Comparison of ENCODE assay signal across 11 cellular contexts in the genomic region with DNA sequence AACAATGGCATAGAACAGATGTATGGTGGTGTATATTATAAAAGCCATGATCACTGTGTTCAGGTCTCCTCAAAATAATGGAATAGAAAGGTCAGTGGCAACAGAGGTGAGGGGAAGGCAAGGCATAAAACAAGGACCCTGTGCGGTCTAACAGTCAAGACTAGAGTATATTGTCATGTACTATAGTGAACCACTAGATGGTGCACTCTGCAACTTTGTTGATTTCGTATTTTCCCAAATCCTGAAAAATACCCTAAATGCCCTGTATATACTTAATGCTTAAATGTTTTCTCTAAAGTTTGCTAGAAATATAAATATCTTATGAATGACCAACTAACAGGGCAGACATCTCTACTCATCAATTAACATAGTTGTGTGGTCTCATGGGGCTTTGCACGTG.
DNase-seq lines count a peak whose midpoint lies in the region; ATAC-seq and TF ChIP-seq lines count a peak whose summit lies in the region.
"Had no signal": no experiment of that assay in that cellular context is flagged by ENCODE, and none has a peak within 500 bp of the region (broad histone marks: within the 10 kb centered on the region; RNA-seq: fewer than 3 reads in every experiment).

No MANE protein-coding gene starts in this region.

- H3K9me3 Mint-ChIP-seq in mesothelial cell of epicardium (peaks cover 3% of the 10 kb centered on the region), CD14-positive monocyte (peaks cover 0 to 2% (median 0%) of the 10 kb centered on the region in 7 donors)
- H3K9me3 Mint-ChIP-seq: activated naive CD4-positive, alpha-beta T cell treated with anti-CD3 and anti-CD28 coated beads, Interleukin-2, amount 50 U/mL, for 72 hours had no signal

- no peak overlapping the region for H3K9ac ChIP-seq in Karpas-422 (ENCODE audit: low read length)

- ATAC-seq in GM19397 (IDR thresholded peaks at IDR 0.05; ENCODE audit: unreplicated experiment): no peak
- ATAC-seq: activated naive CD4-positive, alpha-beta T cell treated with anti-CD3 and anti-CD28 coated beads, Interleukin-2, amount 50 U/mL, for 72 hours had no signal

- no peaks in the 10 kb centered on the region for H3K79me2 ChIP-seq in Karpas-422 (ENCODE audit: low read length)

- no peaks in the 10 kb centered on the region for H3K9me2 ChIP-seq in Karpas-422 (replicated peaks; ENCODE audit: insufficient read depth, low read length)

- no peaks in the 10 kb centered on the region for H3K4me1 ChIP-seq in Karpas-422 (ENCODE audit: low read length)

- DNase-seq in DMS53 treated with DMSO at 0.1 percent for 48 hours (lab: John Stamatoyannopoulos, UW; ENCODE audit: unreplicated experiment) (peak; percentile 44), Karpas-422 (peak; percentile 40), astrocyte of the spinal cord (ENCODE audit: low read depth, low spot score) (peak; percentile 3), mesothelial cell of epicardium (ENCODE audit: low spot score in 2 of 2, unreplicated experiment in 2 of 2) (no peak), cerebellar cortex (ENCODE audit: low spot score) (no peak), CD14-positive monocyte (ENCODE audit: low spot score) (no peak), DMS153 treated with DMSO at 0.1 percent for 48 hours (lab: John Stamatoyannopoulos, UW; ENCODE audit: unreplicated experiment) (no peak)
- DNase-seq: foreskin fibroblast, T1000 had no signal

- H3K27ac Mint-ChIP-seq in mesothelial cell of epicardium (no peak overlapping the region), CD14-positive monocyte (no peak overlapping the region)
- H3K27ac Mint-ChIP-seq: activated naive CD4-positive, alpha-beta T cell treated with anti-CD3 and anti-CD28 coated beads, Interleukin-2, amount 50 U/mL, for 72 hours had no signal

- no peak overlapping the region for H3K4me2 ChIP-seq in Karpas-422 (ENCODE audit: low read depth, low read length, poor library complexity, severe bottlenecking)

- no peaks in the 10 kb centered on the region for H4K20me1 ChIP-seq in Karpas-422 (ENCODE audit: insufficient read depth, low read depth, low read length)

- no peak overlapping the region for H3K4me3 Mint-ChIP-seq in mesothelial cell of epicardium
- no peak overlapping the region for H3K4me3 Mint-ChIP-seq in CD14-positive monocyte

- no peak overlapping the region for H3K27ac ChIP-seq in Karpas-422 (ENCODE audit: low read length)

- H3K4me1 Mint-ChIP-seq in mesothelial cell of epicardium (peaks cover 14% of the 10 kb centered on the region), CD14-positive monocyte (no peaks in the 10 kb centered on the region)

- no peaks in the 10 kb centered on the region for H3K27me3 Mint-ChIP-seq in mesothelial cell of epicardium (ENCODE audit: low read depth)
- no peaks in the 10 kb centered on the region for H3K27me3 Mint-ChIP-seq in CD14-positive monocyte (ENCODE audit: low read depth in 3 of 3)

- intact Hi-C loops in CD14-positive monocyte (cut with micrococcal nuclease): no loop called here

- no peak overlapping the region for H3K4me3 ChIP-seq in Karpas-422 (ENCODE audit: low read length)
- H3K4me3 ChIP-seq in astrocyte of the spinal cord (ENCODE audit: low read depth, low read length): no peak overlapping the region

- in situ Hi-C loops in astrocyte of the spinal cord (cut with HindIII; ENCODE audit: low sequenced_read_pairs): no loop called here

- TF ChIP-seq CTCF in astrocyte of the spinal cord (IDR thresholded peaks at IDR 0.05; ENCODE audit: low read depth, low read length): peak; percentile 36
- TF ChIP-seq CTCF in mesothelial cell of epicardium (IDR thresholded peaks at IDR 0.05; ENCODE audit: unreplicated experiment): peak; percentile 47
- TF ChIP-seq CTCF in CD14-positive monocyte (IDR thresholded peaks at IDR 0.05): no peak

- H3K36me3 Mint-ChIP-seq in mesothelial cell of epicardium (peaks cover 1% of the 10 kb centered on the region), CD14-positive monocyte (no peaks in the 10 kb centered on the region)
- H3K36me3 Mint-ChIP-seq: activated naive CD4-positive, alpha-beta T cell treated with anti-CD3 and anti-CD28 coated beads, Interleukin-2, amount 50 U/mL, for 72 hours had no signal

- no peaks in the 10 kb centered on the region for H3K36me3 ChIP-seq in Karpas-422 (ENCODE audit: insufficient read depth, low read length)

- no peaks in the 10 kb centered on the region for H3K27me3 ChIP-seq in Karpas-422 (ENCODE audit: low read length)

- peaks cover 7% of the 10 kb centered on the region; the same call in 1 of the 2 replicates for H3K9me3 ChIP-seq in Karpas-422 (ENCODE audit: low read length)

- H2AFZ ChIP-seq in Karpas-422 (ENCODE audit: low read length): no peak overlapping the region

Comparison
In these comparisons a context has a peak if more than half of its experiments do, and no peak if none do; other contexts are left out.
1. DNase-seq: peak in DMS53 treated with DMSO at 0.1 percent for 48 hours (single experiment), Karpas-422 (single experiment) and astrocyte of the spinal cord (single experiment); none in mesothelial cell of epicardium (0 of 2), cerebellar cortex (single experiment), CD14-positive monocyte (single experiment) and DMS153 treated with DMSO at 0.1 percent for 48 hours (single experiment).